Comparison of ENCODE assay signal across 9 cellular contexts in genomic region chr10:101012525-101013364, GRCh38. TPM values are rescaled to one million over a fixed set of nuclear protein-coding genes. Genes with fewer than 3 reads are reported as not detected.
DNase-seq lines count a peak whose midpoint lies in the region; ATAC-seq lines count a peak whose summit lies in the region.
"Had no signal": no experiment of that assay in that cellular context is flagged by ENCODE, and none has a peak within 500 bp of the region (broad histone marks: within the 10 kb centered on the region; RNA-seq: fewer than 3 reads in every experiment).

No MANE protein-coding gene starts in this region.

- peaks cover 27% of the 10 kb centered on the region for H3K4me1 Mint-ChIP-seq in activated CD8-positive, alpha-beta memory T cell treated with anti-CD3 and anti-CD28 coated beads, Interleukin-2, amount 10 ng/mL, durations not matched to agents 7 days and 5 days
- H3K4me1 Mint-ChIP-seq in stimulated activated memory B cell treated with anti-CD40 and anti-IgM and Interleukin-4, amounts not matched to agents 10 μg/mL and 1 μg/mL and 100 μg/mL, for 72 hours = peaks cover 26% of the 10 kb centered on the region

- H3K36me3 Mint-ChIP-seq in activated CD8-positive, alpha-beta memory T cell treated with anti-CD3 and anti-CD28 coated beads, Interleukin-2, amount 10 ng/mL, durations not matched to agents 7 days and 5 days = no peaks in the 10 kb centered on the region
- no peaks in the 10 kb centered on the region for H3K36me3 Mint-ChIP-seq in stimulated activated memory B cell treated with anti-CD40 and anti-IgM and Interleukin-4, amounts not matched to agents 10 μg/mL and 1 μg/mL and 100 μg/mL, for 72 hours
- H3K36me3 Mint-ChIP-seq: activated naive CD4-positive, alpha-beta T cell treated with anti-CD3 and anti-CD28 coated beads, Interleukin-2, amount 50 U/mL, for 24 hours had no signal

- CTCF ChIA-PET in activated CD8-positive, alpha-beta memory T cell treated with anti-CD3 and anti-CD28 coated beads, Interleukin-2, amount 10 ng/mL, durations not matched to agents 7 days and 5 days (lab: Charles Lee) = interaction anchor here (0.8 to 7.6 kb wide), 7 partner anchors 10 to 31 kb away, joined by 4 to 174 read pairs (median 6); partner anchors contain the start of gene LZTS2

- H3K27me3 Mint-ChIP-seq in activated CD8-positive, alpha-beta memory T cell treated with anti-CD3 and anti-CD28 coated beads, Interleukin-2, amount 10 ng/mL, durations not matched to agents 7 days and 5 days = peaks cover 17% of the 10 kb centered on the region
- H3K27me3 Mint-ChIP-seq in stimulated activated memory B cell treated with anti-CD40 and anti-IgM and Interleukin-4, amounts not matched to agents 10 μg/mL and 1 μg/mL and 100 μg/mL, for 72 hours = peaks cover 37% of the 10 kb centered on the region

- no peak overlapping the region for H3K4me3 Mint-ChIP-seq in activated CD8-positive, alpha-beta memory T cell treated with anti-CD3 and anti-CD28 coated beads, Interleukin-2, amount 10 ng/mL, durations not matched to agents 7 days and 5 days
- no peak overlapping the region for H3K4me3 Mint-ChIP-seq in stimulated activated memory B cell treated with anti-CD40 and anti-IgM and Interleukin-4, amounts not matched to agents 10 μg/mL and 1 μg/mL and 100 μg/mL, for 72 hours
- H3K4me3 Mint-ChIP-seq: activated naive CD4-positive, alpha-beta T cell treated with anti-CD3 and anti-CD28 coated beads, Interleukin-2, amount 50 U/mL, for 24 hours had no signal

- peak; percentile 78 for DNase-seq in CD1c-positive myeloid dendritic cell (ENCODE audit: extremely low spot score)
- DNase-seq in GM19240 (ENCODE audit: insufficient read length, low spot score) = peak; percentile 94
- peak; percentile 71 to 83 for DNase-seq in NOMO-1 (lab: John Stamatoyannopoulos, UW; ENCODE audit: unreplicated experiment in 2 of 2)
- peak; percentile 89 for DNase-seq in activated CD8-positive, alpha-beta memory T cell treated with anti-CD3 and anti-CD28 coated beads, Interleukin-2, amount 10 ng/mL, durations not matched to agents 7 days and 5 days
- peak; percentile 99 for DNase-seq in epidermal melanocyte (ENCODE audit: insufficient read length, low spot score)
- DNase-seq in myocyte (ENCODE audit: low read depth) = peak; percentile 99

- no peaks in the 10 kb centered on the region for H3K9me3 Mint-ChIP-seq in activated CD8-positive, alpha-beta memory T cell treated with anti-CD3 and anti-CD28 coated beads, Interleukin-2, amount 10 ng/mL, durations not matched to agents 7 days and 5 days (ENCODE audit: low read depth)
- no peaks in the 10 kb centered on the region for H3K9me3 Mint-ChIP-seq in stimulated activated memory B cell treated with anti-CD40 and anti-IgM and Interleukin-4, amounts not matched to agents 10 μg/mL and 1 μg/mL and 100 μg/mL, for 72 hours
- H3K9me3 Mint-ChIP-seq: activated naive CD4-positive, alpha-beta T cell treated with anti-CD3 and anti-CD28 coated beads, Interleukin-2, amount 50 U/mL, for 24 hours had no signal

- peak; percentile 73 for ATAC-seq in HG03571 (IDR thresholded peaks at IDR 0.05; ENCODE audit: unreplicated experiment)
- peak; percentile 90 for ATAC-seq in activated CD8-positive, alpha-beta memory T cell treated with anti-CD3 and anti-CD28 coated beads, Interleukin-2, amount 10 ng/mL, durations not matched to agents 7 days and 5 days
- ATAC-seq in stimulated activated memory B cell treated with anti-CD40 and anti-IgM and Interleukin-4, amounts not matched to agents 10 μg/mL and 1 μg/mL and 100 μg/mL, for 72 hours = peak; percentile 86

- H3K27ac Mint-ChIP-seq in activated CD8-positive, alpha-beta memory T cell treated with anti-CD3 and anti-CD28 coated beads, Interleukin-2, amount 10 ng/mL, durations not matched to agents 7 days and 5 days = peak overlapping the region; percentile 27
- no peak overlapping the region for H3K27ac Mint-ChIP-seq in stimulated activated memory B cell treated with anti-CD40 and anti-IgM and Interleukin-4, amounts not matched to agents 10 μg/mL and 1 μg/mL and 100 μg/mL, for 72 hours
- H3K27ac Mint-ChIP-seq: activated naive CD4-positive, alpha-beta T cell treated with anti-CD3 and anti-CD28 coated beads, Interleukin-2, amount 50 U/mL, for 24 hours had no signal

RNA-seq across cellular contexts. Expression of gene LZTS2, which starts 13.1 kb away (rescaled TPM):
- 10 to 100 TPM; 12.6 to 12.7 TPM for total RNA-seq in activated CD8-positive, alpha-beta memory T cell treated with anti-CD3 and anti-CD28 coated beads, Interleukin-2, amount 10 ng/mL, durations not matched to agents 7 days and 5 days
- total RNA-seq in myocyte = 134 and 204 TPM in 2 replicates
- 85.7 TPM for polyA plus RNA-seq in myocyte (2012)

RNA-seq across cellular contexts. Expression of gene PDZD7, which starts 18.2 kb away (rescaled TPM):
- total RNA-seq in activated CD8-positive, alpha-beta memory T cell treated with anti-CD3 and anti-CD28 coated beads, Interleukin-2, amount 10 ng/mL, durations not matched to agents 7 days and 5 days = 1 to 10 TPM in 1 of 2 experiments, under 1 TPM in 1; 0.59 to 1.2 TPM
- 0.16 and 1.9 TPM in 2 replicates for total RNA-seq in myocyte
- polyA plus RNA-seq in myocyte (2012) = 4.0 TPM

RNA-seq across cellular contexts. Expression of gene SFXN3, which starts 18.3 kb away (rescaled TPM):
- total RNA-seq in activated CD8-positive, alpha-beta memory T cell treated with anti-CD3 and anti-CD28 coated beads, Interleukin-2, amount 10 ng/mL, durations not matched to agents 7 days and 5 days = 10 to 100 TPM; 38.2 to 48.8 TPM
- 103 and 122 TPM in 2 replicates for total RNA-seq in myocyte
- 77.4 TPM for polyA plus RNA-seq in myocyte (2012)

RNA-seq across cellular contexts. Expression of gene TWNK, which starts 25.4 kb away (rescaled TPM):
- total RNA-seq in activated CD8-positive, alpha-beta memory T cell treated with anti-CD3 and anti-CD28 coated beads, Interleukin-2, amount 10 ng/mL, durations not matched to agents 7 days and 5 days = 10 to 100 TPM; 11.2 to 18.7 TPM
- total RNA-seq in myocyte = 5.1 and 5.8 TPM in 2 replicates
- 8.4 TPM for polyA plus RNA-seq in myocyte (2012)

RNA-seq across cellular contexts. Expression of gene MRPL43, which starts 25.4 kb away (rescaled TPM):
- 10 to 100 TPM; 48.2 to 52.2 TPM for total RNA-seq in activated CD8-positive, alpha-beta memory T cell treated with anti-CD3 and anti-CD28 coated beads, Interleukin-2, amount 10 ng/mL, durations not matched to agents 7 days and 5 days
- 65.6 and 70.2 TPM in 2 replicates for total RNA-seq in myocyte
- 112 TPM for polyA plus RNA-seq in myocyte (2012)

Comparison
In these comparisons a context has a peak if more than half of its experiments do, and no peak if none do; other contexts are left out.
1. Peak in every context shown above with its lines: DNase-seq and ATAC-seq.